15 cellular contexts compared by ENCODE assay signal in genomic region chr2:179951680-179952079, GRCh38.
DNase-seq lines count a peak whose midpoint lies in the region; ATAC-seq and TF ChIP-seq lines count a peak whose summit lies in the region.
"Had no signal": no experiment of that assay in that cellular context is flagged by ENCODE, and none has a peak within 500 bp of the region (broad histone marks: within the 10 kb centered on the region; RNA-seq: fewer than 3 reads in every experiment).

No MANE protein-coding gene starts in this region.

- H3K9me3 Mint-ChIP-seq in nephron progenitor cell: no peaks in the 10 kb centered on the region
- H3K9me3 Mint-ChIP-seq: activated B cell treated with CpG ODN at 0.5 μM for 24 hours; H9; immature natural killer cell; stimulated activated naive B cell treated with anti-CD40 and anti-IgM and Interleukin-4, amounts not matched to agents 10 μg/mL and 1 μg/mL and 100 μg/mL, for 72 hours had no signal

- peaks cover 41% of the 10 kb centered on the region for H3K36me3 Mint-ChIP-seq in nephron progenitor cell (ENCODE audit: low read depth)

- H3K4me3 Mint-ChIP-seq in nephron progenitor cell: no peak overlapping the region
- H3K4me3 Mint-ChIP-seq: activated B cell treated with CpG ODN at 0.5 μM for 24 hours; H9; immature natural killer cell; stimulated activated naive B cell treated with anti-CD40 and anti-IgM and Interleukin-4, amounts not matched to agents 10 μg/mL and 1 μg/mL and 100 μg/mL, for 72 hours had no signal

- DNase-seq in nephron progenitor cell: no peak
- DNase-seq in cerebellar cortex (ENCODE audit: low spot score): no peak
- DNase-seq in GDM1 (lab: John Stamatoyannopoulos, UW): no peak
- DNase-seq in NCI-H2081 (lab: John Stamatoyannopoulos, UW): no peak
- DNase-seq: activated B cell treated with CpG ODN at 0.5 μM for 24 hours; activated CD8-positive, alpha-beta memory T cell treated with anti-CD3 and anti-CD28 coated beads, Interleukin-2, amount 50 U/mL, for 48 hours; cerebellar nuclear complex; H9; immature natural killer cell; NCI-H1930; stimulated activated naive B cell treated with anti-CD40 and anti-IgM and Interleukin-4, amounts not matched to agents 10 μg/mL and 1 μg/mL and 100 μg/mL, for 72 hours had no signal

- ATAC-seq in GM18870 (IDR thresholded peaks at IDR 0.05; ENCODE audit: unreplicated experiment): peak; percentile 48
- ATAC-seq in GM21717 (IDR thresholded peaks at IDR 0.05; ENCODE audit: unreplicated experiment): peak; percentile 70
- ATAC-seq in HG03095 (IDR thresholded peaks at IDR 0.05; ENCODE audit: unreplicated experiment): peak; percentile 76
- ATAC-seq: gastroesophageal sphincter; stimulated activated naive B cell treated with anti-CD40 and anti-IgM and Interleukin-4, amounts not matched to agents 10 μg/mL and 1 μg/mL and 100 μg/mL, for 72 hours had no signal

- no peak for TF ChIP-seq CTCF in nephron progenitor cell (IDR thresholded peaks at IDR 0.05)

- H3K4me1 Mint-ChIP-seq in nephron progenitor cell: no peaks in the 10 kb centered on the region
- H3K4me1 Mint-ChIP-seq: activated B cell treated with CpG ODN at 0.5 μM for 24 hours, H9, immature natural killer cell had no signal

- peak overlapping the region; percentile 34 for H3K27ac Mint-ChIP-seq in nephron progenitor cell
- H3K27ac Mint-ChIP-seq: activated B cell treated with CpG ODN at 0.5 μM for 24 hours; stimulated activated naive B cell treated with anti-CD40 and anti-IgM and Interleukin-4, amounts not matched to agents 10 μg/mL and 1 μg/mL and 100 μg/mL, for 72 hours had no signal

- no peaks in the 10 kb centered on the region for H3K27me3 Mint-ChIP-seq in nephron progenitor cell (ENCODE audit: low read depth, poor library complexity)
- H3K27me3 Mint-ChIP-seq: activated B cell treated with CpG ODN at 0.5 μM for 24 hours; stimulated activated naive B cell treated with anti-CD40 and anti-IgM and Interleukin-4, amounts not matched to agents 10 μg/mL and 1 μg/mL and 100 μg/mL, for 72 hours had no signal
